In the genomic region with DNA sequence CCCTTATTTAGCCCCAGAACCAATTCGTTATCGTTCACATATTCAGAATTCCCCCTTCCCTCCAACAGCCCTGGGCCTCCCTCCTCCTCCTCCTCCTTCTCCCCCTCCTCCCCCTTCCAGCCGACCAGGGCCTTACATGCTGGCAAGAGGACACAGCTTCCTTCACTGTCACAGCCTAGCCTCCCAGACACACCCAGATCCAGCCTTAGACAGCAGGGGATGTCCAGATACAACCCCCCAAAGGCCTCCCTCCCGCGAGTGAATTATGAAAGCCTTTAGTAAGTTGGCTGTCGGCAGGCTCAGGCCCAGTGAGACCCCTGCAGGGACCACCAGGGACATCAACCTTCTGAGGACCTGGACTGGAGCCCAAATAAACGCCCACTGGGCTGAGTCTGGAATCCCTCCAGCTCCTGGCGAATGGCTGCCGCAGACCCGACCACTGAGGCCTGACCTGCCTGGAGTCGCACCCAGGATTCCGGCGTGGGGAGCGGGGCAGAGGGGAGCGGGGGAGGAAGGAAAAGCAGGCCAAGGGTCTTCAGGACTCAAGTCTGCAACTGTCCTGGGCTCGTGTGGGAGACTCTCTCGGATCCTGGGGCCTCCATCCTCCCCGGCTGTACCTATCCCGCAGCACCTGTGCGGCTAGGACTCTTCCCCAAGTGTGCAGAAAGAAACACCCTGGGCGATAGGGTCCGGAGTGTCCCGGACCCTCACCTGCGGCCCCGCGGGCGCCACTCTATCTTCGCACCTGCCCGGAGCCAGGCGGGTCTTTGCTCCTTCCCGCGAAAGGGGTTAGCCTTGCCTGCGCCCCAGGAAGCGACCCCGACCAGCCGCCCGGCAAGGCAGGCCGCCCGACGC, we compare ENCODE assay signal across 8 cellular contexts. TPM values are rescaled to one million over a fixed set of nuclear protein-coding genes. Genes with fewer than 3 reads are reported as not detected.
DNase-seq lines count a peak whose midpoint lies in the region; ATAC-seq and TF ChIP-seq lines count a peak whose summit lies in the region.

No MANE protein-coding gene starts in this region.

- no peaks in the 10 kb centered on the region for H3K9me3 Mint-ChIP-seq in activated CD8-positive, alpha-beta T cell treated with anti-CD3 and anti-CD28 coated beads for 36 hours
- no peaks in the 10 kb centered on the region for H3K9me3 Mint-ChIP-seq in neural progenitor cell

- TF ChIP-seq CTCF in A673 (conservative IDR thresholded peaks at IDR 0.05; ENCODE audit: low read depth, low read length) (no peak), GM12865 (IDR thresholded peaks at IDR 0.05; ENCODE audit: insufficient read depth, low read depth, low read length, missing control alignments) (no peak), neural progenitor cell (IDR thresholded peaks at IDR 0.05) (peak; percentile 24)
- no peak for TF ChIP-seq CTCF in activated CD8-positive, alpha-beta T cell treated with anti-CD3 and anti-CD28 coated beads for 36 hours (IDR thresholded peaks at IDR 0.05)

- no peak overlapping the region for H3K27ac Mint-ChIP-seq in activated CD8-positive, alpha-beta T cell treated with anti-CD3 and anti-CD28 coated beads for 36 hours
- H3K27ac Mint-ChIP-seq in neural progenitor cell: no peak overlapping the region

- CTCF ChIA-PET in A673 (lab: Charles Lee): no interaction called here
- CTCF ChIA-PET in activated CD8-positive, alpha-beta T cell treated with anti-CD3 and anti-CD28 coated beads for 36 hours (lab: Charles Lee): interaction anchor here (2.8 kb wide), 1 partner anchor 29 kb away, joined by 9 read pairs; a partner anchor contains a TSS

- H3K36me3 ChIP-seq in A673 (ENCODE audit: insufficient read depth, low read length, poor library complexity, severe bottlenecking): no peaks in the 10 kb centered on the region
- no peaks in the 10 kb centered on the region for H3K36me3 ChIP-seq in neural progenitor cell

- peak overlapping the region; percentile 63 for H3K4me3 Mint-ChIP-seq in activated CD8-positive, alpha-beta T cell treated with anti-CD3 and anti-CD28 coated beads for 36 hours
- H3K4me3 Mint-ChIP-seq in neural progenitor cell: peak overlapping the region; percentile 89

- H3K36me3 Mint-ChIP-seq in activated CD8-positive, alpha-beta T cell treated with anti-CD3 and anti-CD28 coated beads for 36 hours (ENCODE audit: low read depth): no peaks in the 10 kb centered on the region
- peaks cover 2% of the 10 kb centered on the region for H3K36me3 Mint-ChIP-seq in neural progenitor cell

- H3K4me1 Mint-ChIP-seq in activated CD8-positive, alpha-beta T cell treated with anti-CD3 and anti-CD28 coated beads for 36 hours (ENCODE audit: low read depth): peaks cover 8% of the 10 kb centered on the region
- H3K4me1 Mint-ChIP-seq in neural progenitor cell: peaks cover 48% of the 10 kb centered on the region

- no TSS peak for BruUV-seq in A673 (replicated peaks; lab: Mats Ljungman, UMichigan)

- ATAC-seq in HG03460 (IDR thresholded peaks at IDR 0.05; ENCODE audit: unreplicated experiment): peak; percentile 22
- no peak for ATAC-seq in activated CD8-positive, alpha-beta T cell treated with anti-CD3 and anti-CD28 coated beads for 36 hours

- peak overlapping the region; percentile 99 for H2AFZ ChIP-seq in neural progenitor cell (replicated peaks)

- no peak overlapping the region for H3K9ac ChIP-seq in neural progenitor cell

- peaks cover 31% of the 10 kb centered on the region for H3F3A ChIP-seq in neural progenitor cell (ENCODE audit: low read depth)

- H3K27ac ChIP-seq in A673 (ENCODE audit: low read depth, low read length, poor library complexity, severe bottlenecking) (peak overlapping the region; percentile 50), neural progenitor cell (no peak overlapping the region)

- peak; percentile 50 for DNase-seq in A673 (ENCODE audit: low spot score)
- DNase-seq in GM12865 (ENCODE audit: low read depth): no peak
- DNase-seq in activated CD8-positive, alpha-beta T cell treated with anti-CD3 and anti-CD28 coated beads for 36 hours: peak; percentile 12
- DNase-seq in globus pallidus (ENCODE audit: low spot score): peak; percentile 86
- DNase-seq in neural progenitor cell (ENCODE audit: low spot score): peak; percentile 62
- DNase-seq in NCI-H510A treated with DMSO at 0.1 percent for 48 hours (lab: John Stamatoyannopoulos, UW): no peak
- DNase-seq in NCI-H1436 treated with DMSO at 0.1 percent for 48 hours (lab: John Stamatoyannopoulos, UW): no peak

- H3K4me1 ChIP-seq in A673 (ENCODE audit: insufficient read depth, low read length, poor library complexity, severe bottlenecking) (peaks cover 6% of the 10 kb centered on the region), neural progenitor cell (peaks cover 20% of the 10 kb centered on the region)

- H4K20me1 ChIP-seq in neural progenitor cell (ENCODE audit: low read depth): peaks cover 14% of the 10 kb centered on the region

- no peaks in the 10 kb centered on the region for H3K27me3 ChIP-seq in A673 (replicated peaks; ENCODE audit: insufficient read depth, low read depth, low read length, poor library complexity)
- H3K27me3 ChIP-seq in neural progenitor cell: peaks cover 60% of the 10 kb centered on the region

- peaks cover 6% of the 10 kb centered on the region for H3K79me2 ChIP-seq in neural progenitor cell (ENCODE audit: low read depth)

- H3K4me3 ChIP-seq in A673 (ENCODE audit: low read depth, low read length, poor library complexity, severe bottlenecking) (peak overlapping the region; percentile 74), GM12865 (ENCODE audit: low read depth, low read length) (peak overlapping the region; percentile 60), neural progenitor cell (peak overlapping the region; percentile 83)

- H3K27me3 Mint-ChIP-seq in activated CD8-positive, alpha-beta T cell treated with anti-CD3 and anti-CD28 coated beads for 36 hours: peaks cover 12% of the 10 kb centered on the region
- peaks cover 4% of the 10 kb centered on the region for H3K27me3 Mint-ChIP-seq in neural progenitor cell (ENCODE audit: insufficient read depth, low read depth)

- intact Hi-C loops in A673 (cut with micrococcal nuclease; ENCODE audit: unreplicated experiment): no loop called here
- intact Hi-C loops in activated CD8-positive, alpha-beta T cell treated with anti-CD3 and anti-CD28 coated beads for 36 hours (cut with micrococcal nuclease): no loop called here

- H3K9me3 ChIP-seq in A673 (ENCODE audit: low read depth, low read length, poor library complexity, severe bottlenecking) (no peaks in the 10 kb centered on the region), neural progenitor cell (ENCODE audit: low read depth) (no peaks in the 10 kb centered on the region)

- POLR2A ChIA-PET in A673 (lab: Charles Lee; ENCODE audit: low non-redundant PET): no interaction called here
- POLR2A ChIA-PET in activated CD8-positive, alpha-beta T cell treated with anti-CD3 and anti-CD28 coated beads for 36 hours (lab: Charles Lee): interaction anchor here (0.9 to 1.8 kb wide), 2 partner anchors 11 to 21 kb away, joined by 4 to 5 read pairs; no protein-coding TSS in a partner anchor

- peak overlapping the region; percentile 98 for H3K4me2 ChIP-seq in neural progenitor cell

RNA-seq across cellular contexts. Expression of a gene that starts 0.7 kb away (rescaled TPM):
- total RNA-seq in A673 (2021): 26.4 and 33.0 TPM in 2 replicates
- 10 to 100 TPM; 25.2 to 27.1 TPM for total RNA-seq in activated CD8-positive, alpha-beta T cell treated with anti-CD3 and anti-CD28 coated beads for 36 hours
- total RNA-seq in neural progenitor cell (ENCODE audit: low replicate concordance): 39.9 and 50.1 TPM in 2 replicates

RNA-seq across cellular contexts. Expression of a gene that starts 29.1 kb away (rescaled TPM):
- 0.11 TPM in 1 of 2 replicates, not detected in the other for total RNA-seq in A673 (2021)
- 10 to 100 TPM in 1 of 2 experiments, 1 to 10 TPM in 1; 8.7 to 10.0 TPM for total RNA-seq in activated CD8-positive, alpha-beta T cell treated with anti-CD3 and anti-CD28 coated beads for 36 hours
- total RNA-seq in neural progenitor cell (ENCODE audit: low replicate concordance): 0.22 TPM in 1 of 2 replicates, not detected in the other

RNA-seq across cellular contexts. Expression of a gene that starts 36.8 kb away (rescaled TPM):
- total RNA-seq in A673 (2021) (not detected in 2 replicates), neural progenitor cell (ENCODE audit: low replicate concordance) (0.03 TPM in 1 of 2 replicates, not detected in the other)
- not detected for total RNA-seq in activated CD8-positive, alpha-beta T cell treated with anti-CD3 and anti-CD28 coated beads for 36 hours

RNA-seq across cellular contexts. Expression of a gene that starts 39.0 kb away (rescaled TPM):
- total RNA-seq in A673 (2021) (17.3 and 19.1 TPM in 2 replicates), neural progenitor cell (ENCODE audit: low replicate concordance) (13.9 and 27.6 TPM in 2 replicates)
- total RNA-seq in activated CD8-positive, alpha-beta T cell treated with anti-CD3 and anti-CD28 coated beads for 36 hours: 10 to 100 TPM; 16.4 to 17.0 TPM

RNA-seq across cellular contexts. Expression of a gene that starts 54.1 kb away (rescaled TPM):
- total RNA-seq in A673 (2021): 0.28 and 0.54 TPM in 2 replicates
- total RNA-seq in activated CD8-positive, alpha-beta T cell treated with anti-CD3 and anti-CD28 coated beads for 36 hours: 1 to 10 TPM; 2.0 to 2.1 TPM
- total RNA-seq in neural progenitor cell (ENCODE audit: low replicate concordance): 0.36 and 2.0 TPM in 2 replicates

Comparison
In these comparisons a context has a peak if more than half of its experiments do, and no peak if none do; other contexts are left out.
1. DNase-seq: peak in A673 (single experiment), activated CD8-positive, alpha-beta T cell treated with anti-CD3 and anti-CD28 coated beads for 36 hours (single experiment), globus pallidus (single experiment) and neural progenitor cell (single experiment); none in GM12865 (single experiment), NCI-H510A treated with DMSO at 0.1 percent for 48 hours (single experiment) and NCI-H1436 treated with DMSO at 0.1 percent for 48 hours (single experiment).
2. Peak in every context shown above with its lines, with median percentiles within 50 percentile points of each other: H3K4me3 ChIP-seq.